In genomic region chr17:38881600-38882191, GRCh38 we compare ENCODE assay signal across 8 cellular contexts. TPM values are rescaled to one million over a fixed set of nuclear protein-coding genes. Genes with fewer than 3 reads are reported as not detected.
DNase-seq lines count a peak whose midpoint lies in the region; ATAC-seq, FAIRE-seq and TF ChIP-seq lines count a peak whose summit lies in the region.

No MANE protein-coding gene starts in this region.

- H3K27ac ChIP-seq in HCT116 (ENCODE audit: low read depth, low read length) (no peak overlapping the region), H1 (ENCODE audit: low read depth, low read length) (no peak overlapping the region)

- H3K23ac ChIP-seq in H1 (ENCODE audit: insufficient read length): no peak overlapping the region

- no peak overlapping the region for H2BK120ac ChIP-seq in H1 (replicated peaks; ENCODE audit: low read depth, low read length)

- peaks cover 0 to 55% (median 9%) of the 10 kb centered on the region in 3 donors for H3K36me3 Mint-ChIP-seq in naive thymus-derived CD8-positive, alpha-beta T cell

- H3K14ac ChIP-seq in H1 (ENCODE audit: insufficient read length): no peak overlapping the region

- peaks cover 2% of the 10 kb centered on the region; the same call in 1 of the 2 replicates for H3K23me2 ChIP-seq in H1 (ENCODE audit: low read depth, low read length)

- peak overlapping the region; percentile 88 to 96 (median 94) for H3K27ac Mint-ChIP-seq in naive thymus-derived CD8-positive, alpha-beta T cell

- TF ChIP-seq POLR2A in HCT116 (IDR thresholded peaks at IDR 0.05; ENCODE audit: borderline replicate concordance, extremely low read depth, insufficient read depth, insufficient read length): no peak
- no peak for TF ChIP-seq POLR2A in H1 (IDR thresholded peaks at IDR 0.05; ENCODE audit: control extremely low read depth in 1 of 2, low read depth in 2 of 2, low read length in 2 of 2)

- intact Hi-C loops in HCT116 (cut with micrococcal nuclease): no loop called here

- no peak overlapping the region for H4K5ac ChIP-seq in H1 (ENCODE audit: insufficient read length, low read depth, low read length)

- TF ChIP-seq EP300 in H1 (IDR thresholded peaks at IDR 0.05; ENCODE audit: borderline replicate concordance in 1 of 2, low read depth in 2 of 2, low read length in 2 of 2): no peak

- H3K36me3 ChIP-seq in HCT116 (ENCODE audit: control insufficient read depth in 1 of 2, insufficient read depth in 2 of 2, low read length in 2 of 2) (peaks cover 20 to 32% of the 10 kb centered on the region in 2 experiments; a peak in 3 of 4 replicates), H1 (ENCODE audit: control insufficient read depth in 2 of 4, insufficient read depth in 4 of 4, low read length in 3 of 4) (peaks cover 0 to 3% (median 0%) of the 10 kb centered on the region in 4 experiments; a peak in 2 of 8 replicates)

- 91% methylated on average over 8 of the region's 8 CpGs; no CpG with 5 or more reads in 1 of the 2 experiments for WGBS in H1 (ENCODE audit: extremely low coverage in 1 of 2, insufficient coverage in 1 of 2, insufficient read length in 1 of 2, insufficient replicate concordance in 2 of 2, low coverage in 1 of 2, low lambda C conversion rate in 2 of 2, missing lambda C conversion rate in 1 of 2), 2 experiments

- H3K9me3 ChIP-seq in HCT116 (ENCODE audit: control insufficient read depth in 1 of 2, insufficient read depth in 1 of 2, low read depth in 1 of 2, low read length in 2 of 2): no peaks in the 10 kb centered on the region
- H3K9me3 ChIP-seq in H1 (ENCODE audit: insufficient read depth in 2 of 2, low read depth in 1 of 2, low read length in 1 of 2): no peaks in the 10 kb centered on the region

- peak overlapping the region; percentile 79; the same call in 1 of the 2 replicates for H3K4me2 ChIP-seq in HCT116 (ENCODE audit: low read length)
- H3K4me2 ChIP-seq in H1 (ENCODE audit: insufficient read depth in 1 of 2, low read depth in 2 of 2, low read length in 2 of 2): no peak overlapping the region

- peak overlapping the region; percentile 38; the same call in 1 of the 2 replicates for H3K18ac ChIP-seq in H1 (ENCODE audit: extremely low read depth, low read length)

- H4K91ac ChIP-seq in H1 (replicated peaks; ENCODE audit: insufficient read length, low read length): peak overlapping the region; percentile 58

- H3K4ac ChIP-seq in H1 (replicated peaks; ENCODE audit: insufficient read length, low read depth, low read length): no peak overlapping the region

- H4K8ac ChIP-seq in H1 (ENCODE audit: extremely low read depth, insufficient read depth, low read length): no peak overlapping the region; the same call in 1 of the 2 replicates

- H3K27me3 ChIP-seq in HCT116 (ENCODE audit: insufficient read depth, low read length) (no peaks in the 10 kb centered on the region), H1 (replicated peaks in 1 of 4; ENCODE audit: control insufficient read depth in 3 of 4, extremely low read depth in 1 of 4, insufficient read depth in 3 of 4, low read length in 3 of 4) (no peaks in the 10 kb centered on the region)

- H3K4me1 ChIP-seq in HCT116 (ENCODE audit: control insufficient read depth in 1 of 2, insufficient read depth in 2 of 2, low read length in 2 of 2) (peaks cover 39 to 73% of the 10 kb centered on the region in 2 experiments), H1 (replicated peaks in 1 of 4; ENCODE audit: control insufficient read depth in 3 of 4, insufficient read depth in 4 of 4, low read length in 3 of 4) (peaks cover 34 to 60% (median 47%) of the 10 kb centered on the region in 4 experiments)

- no peaks in the 10 kb centered on the region for H4K20me1 ChIP-seq in HCT116 (ENCODE audit: insufficient read depth)
- peaks cover 5 to 10% of the 10 kb centered on the region in 2 experiments for H4K20me1 ChIP-seq in H1 (replicated peaks in 1 of 2; ENCODE audit: control insufficient read depth in 1 of 2, insufficient read depth in 2 of 2, low read length in 2 of 2)

- peaks cover 27% of the 10 kb centered on the region for H3K79me1 ChIP-seq in H1 (ENCODE audit: low read depth, low read length)

- H3K4me3 ChIP-seq in HCT116 (replicated peaks in 1 of 2; ENCODE audit: low read depth in 1 of 2, low read length in 2 of 2): no peak overlapping the region
- H3K4me3 ChIP-seq in H1 (ENCODE audit: extremely low read depth in 1 of 4, insufficient read depth in 2 of 4, low read depth in 3 of 4, low read length in 4 of 4): no peak overlapping the region

- H2AK5ac ChIP-seq in H1 (ENCODE audit: low read depth, low read length): 0 out of 2 replicates have a peak overlapping the region, but pooled peaks have one; percentile 67

- H2BK12ac ChIP-seq in H1 (ENCODE audit: low read depth, low read length): peak overlapping the region; percentile 85; the same call in 1 of the 2 replicates

- H2BK5ac ChIP-seq in H1 (ENCODE audit: low read depth, low read length): peak overlapping the region; percentile 37

- FAIRE-seq in H1 (lab: Jason Lieb, UNC): no peak

- H2AFZ ChIP-seq in HCT116 (ENCODE audit: low read depth, low read length, poor library complexity, severe bottlenecking): no peak overlapping the region
- H2AFZ ChIP-seq in H1 (ENCODE audit: low read length): no peak overlapping the region

- peaks cover 64 to 96% (median 92%) of the 10 kb centered on the region in 4 donors for H3K4me1 Mint-ChIP-seq in naive thymus-derived CD8-positive, alpha-beta T cell

- H2BK15ac ChIP-seq in H1 (ENCODE audit: low read length): peak overlapping the region; percentile 19; the same call in 1 of the 2 replicates

- H3K79me2 ChIP-seq in HCT116 (ENCODE audit: insufficient read depth, low read length) (peaks cover 97% of the 10 kb centered on the region), H1 (ENCODE audit: control insufficient read depth in 1 of 2, insufficient read depth in 2 of 2, low read length in 2 of 2) (peaks cover 6 to 79% of the 10 kb centered on the region in 2 experiments; a peak in 3 of 4 replicates)

- RAD21 ChIA-PET in HCT116 (lab: Charles Lee; ENCODE audit: low non-redundant PET in 1 of 2, low total read pairs in 2 of 2, uncharacterized antibody in 2 of 2, unreplicated experiment in 2 of 2): no interaction called here

- DNase-seq in HCT116 (ENCODE audit: low read depth, low spot score) (no peak), SK-N-DZ (ENCODE audit: low spot score) (peak; percentile 69), H1 (ENCODE audit: low read depth in 1 of 2, low spot score in 2 of 2) (no peak), SKM-1 treated with dmso at 0.1 percent for 144 hours (lab: John Stamatoyannopoulos, UW; ENCODE audit: unreplicated experiment) (no peak)
- peak in 5 of 10 donors; percentile 48 to 80 (median 56) for DNase-seq in naive thymus-derived CD8-positive, alpha-beta T cell

- H3K9me3 Mint-ChIP-seq in naive thymus-derived CD8-positive, alpha-beta T cell: no peaks in the 10 kb centered on the region

- H3K56ac ChIP-seq in H1 (replicated peaks; ENCODE audit: insufficient read length, low read depth, low read length): no peak overlapping the region

- no peak for TF ChIP-seq RAD21 in HCT116 (IDR thresholded peaks at IDR 0.05; ENCODE audit: low read depth)
- TF ChIP-seq RAD21 in H1 (IDR thresholded peaks at IDR 0.05 in 1 of 2, conservative IDR thresholded peaks at IDR 0.05 in 1 of 2; ENCODE audit: low read depth in 2 of 2, low read length in 2 of 2): no peak

- no peak for TF ChIP-seq CTCF in HCT116 (IDR thresholded peaks at IDR 0.05 in 2 of 3, conservative IDR thresholded peaks at IDR 0.05 in 1 of 3; ENCODE audit: borderline replicate concordance in 1 of 3, insufficient read depth in 1 of 3, low read depth in 2 of 3, low read length in 2 of 3)
- TF ChIP-seq CTCF in H1 (IDR thresholded peaks at IDR 0.05; ENCODE audit: control extremely low read depth in 1 of 3, insufficient read depth in 1 of 3, low read depth in 1 of 3, low read length in 3 of 3): no peak

- ATAC-seq in HCT116 (no peak), GM18873 (IDR thresholded peaks at IDR 0.05; ENCODE audit: low FRiP score, unreplicated experiment) (no peak), HG02678 (IDR thresholded peaks at IDR 0.05; ENCODE audit: unreplicated experiment) (no peak), GM19324 (IDR thresholded peaks at IDR 0.05; ENCODE audit: low FRiP score, unreplicated experiment) (no peak)
- ATAC-seq in naive thymus-derived CD8-positive, alpha-beta T cell: peak in 1 of 2 donors; percentile 8

- peak overlapping the region; percentile 50 to 88 (median 79) for H3K4me3 Mint-ChIP-seq in naive thymus-derived CD8-positive, alpha-beta T cell

- H3K27me3 Mint-ChIP-seq in naive thymus-derived CD8-positive, alpha-beta T cell: peaks cover 0 to 2% (median 0%) of the 10 kb centered on the region in 5 donors

- H3K9ac ChIP-seq in HCT116 (ENCODE audit: low read length) (no peak overlapping the region), H1 (replicated peaks in 1 of 4; ENCODE audit: extremely low read depth in 1 of 4, low read depth in 3 of 4, low read length in 3 of 4) (peak overlapping the region in 1 of 4 experiments; percentile 30; a peak in 1 of 7 replicates)

- POLR2A ChIA-PET in HCT116 (lab: Charles Lee): no interaction called here
- POLR2A ChIA-PET in H1 (lab: Charles Lee; ENCODE audit: partially characterized antibody): interaction anchor here (1.1 to 24.3 kb wide), 6 partner anchors 10 to 44 kb away, joined by 4 to 468 read pairs (median 5); partner anchors contain the start of genes LASP1, LASP1NB and RPL23
- POLR2A ChIA-PET in naive thymus-derived CD8-positive, alpha-beta T cell (lab: Charles Lee): interaction anchor here (0.8 to 6.3 kb wide), 6 partner anchors 10 to 284 kb away, joined by 3 to 97 read pairs (median 16); partner anchors contain the start of genes ARL5C, LASP1 and RPL23

- H2BK20ac ChIP-seq in H1 (ENCODE audit: low read length): peak overlapping the region; percentile 24

- no peaks in the 10 kb centered on the region for H3K9me2 ChIP-seq in HCT116 (ENCODE audit: insufficient read depth)

- CTCF ChIA-PET in HCT116 (lab: Charles Lee) (no interaction called here), H1 (lab: Charles Lee; ENCODE audit: partially characterized antibody) (interaction anchor here (0.6 to 4.4 kb wide), 8 partner anchors 10 to 124 kb away, joined by 3 to 26 read pairs (median 3); partner anchors contain the start of gene LASP1NB)

- no TSS peak for BruUV-seq in HCT116 (replicated peaks; lab: Mats Ljungman, UMichigan)

RNA-seq across cellular contexts. Expression of gene LASP1, which starts 11.8 kb away (rescaled TPM):
- total RNA-seq in HCT116 (2021; ENCODE audit: unreplicated experiment): 149 TPM
- polyA plus RNA-seq in HCT116 (2012): 126 and 129 TPM in 2 replicates
- polyA plus RNA-seq in SK-N-DZ (2014; cell fraction: cytosol; rRNA removed): 33.0 and 37.4 TPM in 2 replicates
- 15.7 and 18.3 TPM in 2 replicates for polyA plus RNA-seq in SK-N-DZ (2014; cell fraction: nucleus; rRNA removed)
- total RNA-seq in H1 (2021; fragmentation: NEBNext Ultra II Directional; extraction: Animal tissue kit (Norgen Biotek cat#: 25700)): 170 and 180 TPM in 2 replicates
- polyA plus RNA-seq in H1 (2011; rRNA removed): 114 and 182 TPM in 2 replicates
- polyA plus RNA-seq in H1 (2011; cell fraction: cytosol; rRNA removed): 97.6 TPM
- 95.0 TPM for polyA plus RNA-seq in H1 (2011; cell fraction: nucleus; rRNA removed)
- 127 to 134 TPM (median 129 TPM) in 4 replicates for polyA plus RNA-seq in H1 (2012, experiment 1 of 2)
- polyA plus RNA-seq in H1 (2012, experiment 2 of 2): 154 TPM
- 98.7 TPM for polyA plus RNA-seq in H1 (2013, experiment 1 of 2)
- 97.2 TPM for polyA plus RNA-seq in H1 (2013, experiment 2 of 2)
- polyA minus RNA-seq in H1 (2011; rRNA and poly(A)+ RNA removed): 95.4 and 104 TPM in 2 replicates
- 106 TPM for polyA minus RNA-seq in H1 (2011; cell fraction: cytosol; rRNA and poly(A)+ RNA removed)
- 55.4 TPM for polyA minus RNA-seq in H1 (2011; cell fraction: nucleus; rRNA and poly(A)+ RNA removed)
- 100 to 1,000 TPM; 103 to 107 TPM for total RNA-seq in naive thymus-derived CD8-positive, alpha-beta T cell
- polyA plus RNA-seq in naive thymus-derived CD8-positive, alpha-beta T cell: 10 to 100 TPM; 50.1 to 53.1 (median 52.0) TPM

RNA-seq across cellular contexts. Expression of gene RPL23, which starts 28.2 kb away (rescaled TPM):
- total RNA-seq in HCT116 (2021; ENCODE audit: unreplicated experiment): 1,631 TPM
- polyA plus RNA-seq in HCT116 (2012): 2,133 and 2,505 TPM in 2 replicates
- 2,846 and 2,901 TPM in 2 replicates for polyA plus RNA-seq in SK-N-DZ (2014; cell fraction: cytosol; rRNA removed)
- polyA plus RNA-seq in SK-N-DZ (2014; cell fraction: nucleus; rRNA removed): 2,361 and 2,387 TPM in 2 replicates
- 2,091 and 2,148 TPM in 2 replicates for total RNA-seq in H1 (2021; fragmentation: NEBNext Ultra II Directional; extraction: Animal tissue kit (Norgen Biotek cat#: 25700))
- polyA plus RNA-seq in H1 (2011; rRNA removed): 1,486 and 2,502 TPM in 2 replicates
- polyA plus RNA-seq in H1 (2011; cell fraction: cytosol; rRNA removed): 3,173 TPM
- 510 TPM for polyA plus RNA-seq in H1 (2011; cell fraction: nucleus; rRNA removed)
- polyA plus RNA-seq in H1 (2012, experiment 1 of 2): 2,897 to 3,886 TPM (median 3,522 TPM) in 4 replicates
- 3,306 TPM for polyA plus RNA-seq in H1 (2012, experiment 2 of 2)
- polyA plus RNA-seq in H1 (2013, experiment 1 of 2): 4,125 TPM
- 4,130 TPM for polyA plus RNA-seq in H1 (2013, experiment 2 of 2)
- 442 and 458 TPM in 2 replicates for polyA minus RNA-seq in H1 (2011; rRNA and poly(A)+ RNA removed)
- polyA minus RNA-seq in H1 (2011; cell fraction: cytosol; rRNA and poly(A)+ RNA removed): 903 TPM
- polyA minus RNA-seq in H1 (2011; cell fraction: nucleus; rRNA and poly(A)+ RNA removed): 264 TPM
- total RNA-seq in naive thymus-derived CD8-positive, alpha-beta T cell: 1,000 to 10,000 TPM; 1,755 to 1,793 TPM
- 1,000 to 10,000 TPM; 1,506 to 1,897 (median 1,688) TPM for polyA plus RNA-seq in naive thymus-derived CD8-positive, alpha-beta T cell

RNA-seq across cellular contexts. Expression of gene CWC25, which starts 56.6 kb away (rescaled TPM):
- 23.9 TPM for total RNA-seq in HCT116 (2021; ENCODE audit: unreplicated experiment)
- 14.1 and 17.2 TPM in 2 replicates for polyA plus RNA-seq in HCT116 (2012)
- 8.9 and 12.0 TPM in 2 replicates for polyA plus RNA-seq in SK-N-DZ (2014; cell fraction: cytosol; rRNA removed)
- 39.8 and 54.9 TPM in 2 replicates for polyA plus RNA-seq in SK-N-DZ (2014; cell fraction: nucleus; rRNA removed)
- 13.1 and 15.8 TPM in 2 replicates for total RNA-seq in H1 (2021; fragmentation: NEBNext Ultra II Directional; extraction: Animal tissue kit (Norgen Biotek cat#: 25700))
- polyA plus RNA-seq in H1 (2011; rRNA removed): 9.2 and 11.1 TPM in 2 replicates
- 16.5 TPM for polyA plus RNA-seq in H1 (2011; cell fraction: cytosol; rRNA removed)
- 29.5 TPM for polyA plus RNA-seq in H1 (2011; cell fraction: nucleus; rRNA removed)
- polyA plus RNA-seq in H1 (2012, experiment 1 of 2): 15.6 to 19.5 TPM (median 16.8 TPM) in 4 replicates
- polyA plus RNA-seq in H1 (2012, experiment 2 of 2): 3.2 TPM
- 18.2 TPM for polyA plus RNA-seq in H1 (2013, experiment 1 of 2)
- polyA plus RNA-seq in H1 (2013, experiment 2 of 2): 15.4 TPM
- polyA minus RNA-seq in H1 (2011; rRNA and poly(A)+ RNA removed): 5.4 and 9.1 TPM in 2 replicates
- 6.9 TPM for polyA minus RNA-seq in H1 (2011; cell fraction: cytosol; rRNA and poly(A)+ RNA removed)
- polyA minus RNA-seq in H1 (2011; cell fraction: nucleus; rRNA and poly(A)+ RNA removed): 13.2 TPM
- total RNA-seq in naive thymus-derived CD8-positive, alpha-beta T cell: 10 to 100 TPM; 36.1 to 41.3 TPM
- 1 to 10 TPM; 6.3 to 7.4 (median 6.4) TPM for polyA plus RNA-seq in naive thymus-derived CD8-positive, alpha-beta T cell
